In genomic region chr17:58391302-58391984, GRCh38 we compare ENCODE assay signal across 1 cellular context.
TF ChIP-seq lines count a peak whose summit lies in the region.

No MANE protein-coding gene starts in this region.

TF ChIP-seq in HepG2, 621 proteins besides CTCF, POLR2A, EP300 and RAD21 (continued from another document and continues in another):
- peak; percentile 69; the same call in 1 of the 2 replicates for TF ChIP-seq ZNF777 (CRISPR knock-in tag; IDR thresholded peaks at IDR 0.05)
- no peak for TF ChIP-seq SMARCE1 (IDR thresholded peaks at IDR 0.05; ENCODE audit: borderline replicate concordance)
- TF ChIP-seq, protein P1, sequence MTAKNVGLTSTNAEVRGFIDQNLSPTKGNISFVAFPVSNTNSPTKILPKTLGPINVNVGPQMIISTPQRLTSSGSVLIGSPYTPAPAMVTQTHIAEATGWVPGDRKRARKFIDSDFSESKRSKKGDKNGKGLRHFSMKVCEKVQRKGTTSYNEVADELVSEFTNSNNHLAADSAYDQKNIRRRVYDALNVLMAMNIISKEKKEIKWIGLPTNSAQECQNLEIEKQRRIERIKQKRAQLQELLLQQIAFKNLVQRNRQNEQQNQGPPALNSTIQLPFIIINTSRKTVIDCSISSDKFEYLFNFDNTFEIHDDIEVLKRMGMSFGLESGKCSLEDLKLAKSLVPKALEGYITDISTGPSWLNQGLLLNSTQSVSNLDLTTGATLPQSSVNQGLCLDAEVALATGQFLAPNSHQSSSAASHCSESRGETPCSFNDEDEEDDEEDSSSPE (CRISPR knock-in tag; IDR thresholded peaks at IDR 0.05), result no peak
- peak; percentile 15; the same call in 1 of the 2 replicates for TF ChIP-seq MNT (IDR thresholded peaks at IDR 0.05)
- TF ChIP-seq, protein P2, sequence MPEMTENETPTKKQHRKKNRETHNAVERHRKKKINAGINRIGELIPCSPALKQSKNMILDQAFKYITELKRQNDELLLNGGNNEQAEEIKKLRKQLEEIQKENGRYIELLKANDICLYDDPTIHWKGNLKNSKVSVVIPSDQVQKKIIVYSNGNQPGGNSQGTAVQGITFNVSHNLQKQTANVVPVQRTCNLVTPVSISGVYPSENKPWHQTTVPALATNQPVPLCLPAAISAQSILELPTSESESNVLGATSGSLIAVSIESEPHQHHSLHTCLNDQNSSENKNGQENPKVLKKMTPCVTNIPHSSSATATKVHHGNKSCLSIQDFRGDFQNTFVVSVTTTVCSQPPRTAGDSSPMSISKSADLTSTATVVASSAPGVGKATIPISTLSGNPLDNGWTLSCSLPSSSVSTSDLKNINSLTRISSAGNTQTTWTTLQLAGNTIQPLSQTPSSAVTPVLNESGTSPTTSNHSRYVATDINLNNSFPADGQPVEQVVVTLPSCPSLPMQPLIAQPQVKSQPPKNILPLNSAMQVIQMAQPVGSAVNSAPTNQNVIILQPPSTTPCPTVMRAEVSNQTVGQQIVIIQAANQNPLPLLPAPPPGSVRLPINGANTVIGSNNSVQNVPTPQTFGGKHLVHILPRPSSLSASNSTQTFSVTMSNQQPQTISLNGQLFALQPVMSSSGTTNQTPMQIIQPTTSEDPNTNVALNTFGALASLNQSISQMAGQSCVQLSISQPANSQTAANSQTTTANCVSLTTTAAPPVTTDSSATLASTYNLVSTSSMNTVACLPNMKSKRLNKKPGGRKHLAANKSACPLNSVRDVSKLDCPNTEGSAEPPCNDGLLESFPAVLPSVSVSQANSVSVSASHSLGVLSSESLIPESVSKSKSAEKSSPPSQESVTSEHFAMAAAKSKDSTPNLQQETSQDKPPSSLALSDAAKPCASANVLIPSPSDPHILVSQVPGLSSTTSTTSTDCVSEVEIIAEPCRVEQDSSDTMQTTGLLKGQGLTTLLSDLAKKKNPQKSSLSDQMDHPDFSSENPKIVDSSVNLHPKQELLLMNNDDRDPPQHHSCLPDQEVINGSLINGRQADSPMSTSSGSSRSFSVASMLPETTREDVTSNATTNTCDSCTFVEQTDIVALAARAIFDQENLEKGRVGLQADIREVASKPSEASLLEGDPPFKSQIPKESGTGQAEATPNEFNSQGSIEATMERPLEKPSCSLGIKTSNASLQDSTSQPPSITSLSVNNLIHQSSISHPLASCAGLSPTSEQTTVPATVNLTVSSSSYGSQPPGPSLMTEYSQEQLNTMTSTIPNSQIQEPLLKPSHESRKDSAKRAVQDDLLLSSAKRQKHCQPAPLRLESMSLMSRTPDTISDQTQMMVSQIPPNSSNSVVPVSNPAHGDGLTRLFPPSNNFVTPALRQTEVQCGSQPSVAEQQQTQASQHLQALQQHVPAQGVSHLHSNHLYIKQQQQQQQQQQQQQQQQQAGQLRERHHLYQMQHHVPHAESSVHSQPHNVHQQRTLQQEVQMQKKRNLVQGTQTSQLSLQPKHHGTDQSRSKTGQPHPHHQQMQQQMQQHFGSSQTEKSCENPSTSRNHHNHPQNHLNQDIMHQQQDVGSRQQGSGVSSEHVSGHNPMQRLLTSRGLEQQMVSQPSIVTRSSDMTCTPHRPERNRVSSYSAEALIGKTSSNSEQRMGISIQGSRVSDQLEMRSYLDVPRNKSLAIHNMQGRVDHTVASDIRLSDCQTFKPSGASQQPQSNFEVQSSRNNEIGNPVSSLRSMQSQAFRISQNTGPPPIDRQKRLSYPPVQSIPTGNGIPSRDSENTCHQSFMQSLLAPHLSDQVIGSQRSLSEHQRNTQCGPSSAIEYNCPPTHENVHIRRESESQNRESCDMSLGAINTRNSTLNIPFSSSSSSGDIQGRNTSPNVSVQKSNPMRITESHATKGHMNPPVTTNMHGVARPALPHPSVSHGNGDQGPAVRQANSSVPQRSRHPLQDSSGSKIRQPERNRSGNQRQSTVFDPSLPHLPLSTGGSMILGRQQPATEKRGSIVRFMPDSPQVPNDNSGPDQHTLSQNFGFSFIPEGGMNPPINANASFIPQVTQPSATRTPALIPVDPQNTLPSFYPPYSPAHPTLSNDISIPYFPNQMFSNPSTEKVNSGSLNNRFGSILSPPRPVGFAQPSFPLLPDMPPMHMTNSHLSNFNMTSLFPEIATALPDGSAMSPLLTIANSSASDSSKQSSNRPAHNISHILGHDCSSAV (CRISPR knock-in tag; IDR thresholded peaks at IDR 0.05; ENCODE audit: borderline replicate concordance), result no peak
- no peak for TF ChIP-seq IKZF1 (IDR thresholded peaks at IDR 0.05)
- TF ChIP-seq NFKB2 (CRISPR knock-in tag; IDR thresholded peaks at IDR 0.05; ENCODE audit: borderline replicate concordance), result no peak
- peak; percentile 99 for TF ChIP-seq MEIS2 (CRISPR knock-in tag; IDR thresholded peaks at IDR 0.05)
- peak; percentile 99 for TF ChIP-seq HDAC2 (CRISPR knock-in tag; IDR thresholded peaks at IDR 0.05)
- TF ChIP-seq ADNP (CRISPR knock-in tag; IDR thresholded peaks at IDR 0.05), result no peak
- no peak; the same call in 1 of the 2 replicates for TF ChIP-seq ZNF354B (CRISPR knock-in tag; IDR thresholded peaks at IDR 0.05)
- TF ChIP-seq, protein P3, sequence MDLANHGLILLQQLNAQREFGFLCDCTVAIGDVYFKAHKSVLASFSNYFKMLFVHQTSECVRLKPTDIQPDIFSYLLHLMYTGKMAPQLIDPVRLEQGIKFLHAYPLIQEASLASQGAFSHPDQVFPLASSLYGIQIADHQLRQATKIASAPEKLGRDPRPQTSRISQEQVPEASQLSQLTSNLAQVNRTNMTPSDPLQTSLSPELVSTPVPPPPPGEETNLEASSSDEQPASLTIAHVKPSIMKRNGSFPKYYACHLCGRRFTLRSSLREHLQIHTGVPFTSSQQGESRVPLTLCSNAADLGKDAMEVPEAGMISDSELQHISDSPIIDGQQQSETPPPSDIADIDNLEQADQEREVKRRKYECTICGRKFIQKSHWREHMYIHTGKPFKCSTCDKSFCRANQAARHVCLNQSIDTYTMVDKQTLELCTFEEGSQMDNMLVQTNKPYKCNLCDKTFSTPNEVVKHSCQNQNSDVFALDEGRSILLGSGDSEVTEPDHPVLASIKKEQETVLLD (CRISPR knock-in tag; IDR thresholded peaks at IDR 0.05; ENCODE audit: low read depth), result peak; percentile 79; the same call in 1 of the 2 replicates
- TF ChIP-seq ZNF547 (CRISPR knock-in tag; IDR thresholded peaks at IDR 0.05), result peak; percentile 87
- TF ChIP-seq ZNF598 (CRISPR knock-in tag; IDR thresholded peaks at IDR 0.05; ENCODE audit: borderline replicate concordance), result peak; percentile 85
- peak; percentile 51; the same call in 1 of the 2 replicates for TF ChIP-seq ARID2 (CRISPR knock-in tag; IDR thresholded peaks at IDR 0.05; ENCODE audit: borderline replicate concordance)
- TF ChIP-seq NFKBIZ (CRISPR knock-in tag; IDR thresholded peaks at IDR 0.05), result peak; percentile 99
- TF ChIP-seq DMAP1 (CRISPR knock-in tag; IDR thresholded peaks at IDR 0.05), result peak; percentile 87
- TF ChIP-seq ZNF292 (CRISPR knock-in tag; IDR thresholded peaks at IDR 0.05; ENCODE audit: borderline replicate concordance, low read depth), result peak; percentile 97; the same call in 1 of the 2 replicates
- no peak for TF ChIP-seq ATAD3A (CRISPR knock-in tag; IDR thresholded peaks at IDR 0.05)
- TF ChIP-seq PRDM15 (CRISPR knock-in tag; IDR thresholded peaks at IDR 0.05), result peak; percentile 81; the same call in 1 of the 2 replicates
- TF ChIP-seq ARHGAP35 (CRISPR knock-in tag; IDR thresholded peaks at IDR 0.05; ENCODE audit: borderline replicate concordance), result no peak; the same call in 1 of the 2 replicates
- TF ChIP-seq HOXA7 (CRISPR knock-in tag; IDR thresholded peaks at IDR 0.05), result no peak
- no peak for TF ChIP-seq ZNF850 (CRISPR knock-in tag; conservative IDR thresholded peaks at IDR 0.05)
- peak; percentile 89 for TF ChIP-seq ZNF142 (CRISPR knock-in tag; IDR thresholded peaks at IDR 0.05)
- TF ChIP-seq ZFP90 (CRISPR knock-in tag; IDR thresholded peaks at IDR 0.05; ENCODE audit: borderline replicate concordance), result peak; percentile 98
- peak; percentile 99 for TF ChIP-seq SP5 (CRISPR knock-in tag; IDR thresholded peaks at IDR 0.05; ENCODE audit: borderline replicate concordance, low read depth)
- TF ChIP-seq, protein P4, sequence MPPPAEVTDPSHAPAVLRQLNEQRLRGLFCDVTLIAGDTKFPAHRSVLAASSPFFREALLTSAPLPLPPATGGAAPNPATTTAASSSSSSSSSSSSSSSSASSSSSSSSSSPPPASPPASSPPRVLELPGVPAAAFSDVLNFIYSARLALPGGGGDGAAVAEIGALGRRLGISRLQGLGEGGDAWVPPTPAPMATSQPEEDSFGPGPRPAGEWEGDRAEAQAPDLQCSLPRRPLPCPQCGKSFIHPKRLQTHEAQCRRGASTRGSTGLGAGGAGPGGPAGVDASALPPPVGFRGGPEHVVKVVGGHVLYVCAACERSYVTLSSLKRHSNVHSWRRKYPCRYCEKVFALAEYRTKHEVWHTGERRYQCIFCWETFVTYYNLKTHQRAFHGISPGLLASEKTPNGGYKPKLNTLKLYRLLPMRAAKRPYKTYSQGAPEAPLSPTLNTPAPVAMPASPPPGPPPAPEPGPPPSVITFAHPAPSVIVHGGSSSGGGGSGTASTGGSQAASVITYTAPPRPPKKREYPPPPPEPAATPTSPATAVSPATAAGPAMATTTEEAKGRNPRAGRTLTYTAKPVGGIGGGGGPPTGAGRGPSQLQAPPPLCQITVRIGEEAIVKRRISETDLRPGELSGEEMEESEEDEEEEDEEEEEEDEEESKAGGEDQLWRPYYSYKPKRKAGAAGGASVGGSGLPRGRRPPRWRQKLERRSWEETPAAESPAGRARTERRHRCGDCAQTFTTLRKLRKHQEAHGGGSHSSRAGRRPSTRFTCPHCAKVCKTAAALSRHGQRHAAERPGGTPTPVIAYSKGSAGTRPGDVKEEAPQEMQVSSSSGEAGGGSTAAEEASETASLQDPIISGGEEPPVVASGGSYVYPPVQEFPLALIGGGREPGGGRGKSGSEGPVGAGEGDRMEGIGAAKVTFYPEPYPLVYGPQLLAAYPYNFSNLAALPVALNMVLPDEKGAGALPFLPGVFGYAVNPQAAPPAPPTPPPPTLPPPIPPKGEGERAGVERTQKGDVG (CRISPR knock-in tag; IDR thresholded peaks at IDR 0.05; ENCODE audit: borderline replicate concordance), result peak; percentile 88; the same call in 1 of the 2 replicates
